17 cellular contexts compared by ENCODE assay signal in genomic region chr6:40543133-40543532, GRCh38. TPM values are rescaled to one million over a fixed set of nuclear protein-coding genes. Genes with fewer than 3 reads are reported as not detected.
DNase-seq lines count a peak whose midpoint lies in the region; ATAC-seq and TF ChIP-seq lines count a peak whose summit lies in the region.
"Had no signal": no experiment of that assay in that cellular context is flagged by ENCODE, and none has a peak within 500 bp of the region (broad histone marks: within the 10 kb centered on the region; RNA-seq: fewer than 3 reads in every experiment).

No MANE protein-coding gene starts in this region.

- DNase-seq in DMS153 (lab: John Stamatoyannopoulos, UW) (peak; percentile 32), DMS153 treated with DMSO at 0.1 percent for 48 hours (lab: John Stamatoyannopoulos, UW; ENCODE audit: unreplicated experiment) (no peak), natural killer cell (no peak), epithelial cell of esophagus (ENCODE audit: low read depth) (peak; percentile 62), prostate gland (ENCODE audit: low spot score) (no peak), ureter (ENCODE audit: low spot score) (no peak)
- DNase-seq in natural killer cell treated with Interleukin-12 subunit alpha and Interleukin-12 subunit beta and Interleukin-15 and Interleukin-18, amount 100 ng/mL, for 72 hours (ENCODE audit: low spot score) = peak; percentile 34
- no peak for DNase-seq in stimulated activated naive CD8-positive, alpha-beta T cell treated with anti-CD3 and anti-CD28 coated beads, Interleukin-15, Interleukin-2, amounts not matched to agents 100 U/mL and 50 U/mL, for 24 hours
- DNase-seq: BE2C; CD8-positive, alpha-beta T cell; EL; H9; MG63; NCI-H1092; PC-9 had no signal

- ATAC-seq in natural killer cell treated with Interleukin-12 subunit alpha and Interleukin-12 subunit beta and Interleukin-15 and Interleukin-18, amount 100 ng/mL, for 72 hours = no peak
- no peak for ATAC-seq in natural killer cell
- no peak for ATAC-seq in stimulated activated naive CD8-positive, alpha-beta T cell treated with anti-CD3 and anti-CD28 coated beads, Interleukin-15, Interleukin-2, amounts not matched to agents 100 U/mL and 50 U/mL, for 24 hours
- ATAC-seq: CD8-positive, alpha-beta T cell had no signal

- WGBS in prostate gland = 34% methylated on average over 6 of the region's 6 CpGs

- H3K27ac ChIP-seq in prostate gland = no peak overlapping the region
- H3K27ac ChIP-seq: 22Rv1, PC-9, SJSA1 had no signal

- no peaks in the 10 kb centered on the region for H3K4me1 ChIP-seq in prostate gland (replicated peaks)
- H3K4me1 ChIP-seq: BE2C, SJSA1 had no signal

- no peak overlapping the region for H3K4me3 ChIP-seq in epithelial cell of esophagus (ENCODE audit: low read length)
- no peak overlapping the region for H3K4me3 ChIP-seq in prostate gland
- H3K4me3 ChIP-seq: MG63, PC-9, SJSA1 had no signal

- H3K9me3 Mint-ChIP-seq in natural killer cell treated with Interleukin-12 subunit alpha and Interleukin-12 subunit beta and Interleukin-15 and Interleukin-18, amount 100 ng/mL, for 72 hours = no peaks in the 10 kb centered on the region
- H3K9me3 Mint-ChIP-seq in natural killer cell = no peaks in the 10 kb centered on the region
- H3K9me3 Mint-ChIP-seq: CD8-positive, alpha-beta T cell; H9 had no signal

- TF ChIP-seq POLR2A in prostate gland (IDR thresholded peaks at IDR 0.05) = no peak

- peaks cover 6% of the 10 kb centered on the region for H3K27me3 ChIP-seq in prostate gland (replicated peaks; ENCODE audit: insufficient read depth)
- H3K27me3 ChIP-seq: BE2C, MG63 had no signal

- no peaks in the 10 kb centered on the region for H3K36me3 ChIP-seq in prostate gland
- H3K36me3 ChIP-seq: BE2C, MG63, SJSA1 had no signal

- H3K9me3 ChIP-seq in prostate gland = no peaks in the 10 kb centered on the region
- H3K9me3 ChIP-seq: BE2C, MG63, SJSA1 had no signal

- no peak overlapping the region for H3K4me3 Mint-ChIP-seq in natural killer cell treated with Interleukin-12 subunit alpha and Interleukin-12 subunit beta and Interleukin-15 and Interleukin-18, amount 100 ng/mL, for 72 hours
- no peak overlapping the region for H3K4me3 Mint-ChIP-seq in natural killer cell
- H3K4me3 Mint-ChIP-seq: CD8-positive, alpha-beta T cell; H9 had no signal

- no peaks in the 10 kb centered on the region for H3K36me3 Mint-ChIP-seq in natural killer cell treated with Interleukin-12 subunit alpha and Interleukin-12 subunit beta and Interleukin-15 and Interleukin-18, amount 100 ng/mL, for 72 hours
- no peaks in the 10 kb centered on the region for H3K36me3 Mint-ChIP-seq in natural killer cell
- H3K36me3 Mint-ChIP-seq: CD8-positive, alpha-beta T cell had no signal

- intact Hi-C loops in natural killer cell (cut with micrococcal nuclease) = no loop called here
- intact Hi-C loops in prostate gland (cut with DNase I) = no loop called here

- H3K27me3 Mint-ChIP-seq in natural killer cell treated with Interleukin-12 subunit alpha and Interleukin-12 subunit beta and Interleukin-15 and Interleukin-18, amount 100 ng/mL, for 72 hours = peaks cover 0 to 4% of the 10 kb centered on the region in 2 donors
- no peaks in the 10 kb centered on the region for H3K27me3 Mint-ChIP-seq in natural killer cell (ENCODE audit: low read depth in 2 of 2)

- no peak overlapping the region for H3K27ac Mint-ChIP-seq in natural killer cell treated with Interleukin-12 subunit alpha and Interleukin-12 subunit beta and Interleukin-15 and Interleukin-18, amount 100 ng/mL, for 72 hours
- no peak overlapping the region for H3K27ac Mint-ChIP-seq in natural killer cell

- TF ChIP-seq CTCF in natural killer cell (IDR thresholded peaks at IDR 0.05) = no peak
- TF ChIP-seq CTCF in epithelial cell of esophagus (IDR thresholded peaks at IDR 0.05; ENCODE audit: insufficient read depth, low read depth, low read length, missing control alignments) = no peak
- TF ChIP-seq CTCF in prostate gland (IDR thresholded peaks at IDR 0.05) = no peak

- peaks cover 0 to 3% of the 10 kb centered on the region in 2 donors for H3K4me1 Mint-ChIP-seq in natural killer cell treated with Interleukin-12 subunit alpha and Interleukin-12 subunit beta and Interleukin-15 and Interleukin-18, amount 100 ng/mL, for 72 hours (ENCODE audit: low read depth in 2 of 2)
- peaks cover 0 to 5% of the 10 kb centered on the region in 2 donors for H3K4me1 Mint-ChIP-seq in natural killer cell

RNA-seq across cellular contexts. Expression of gene LRFN2, which starts 44.0 kb away (rescaled TPM):
- under 1 TPM; 0.29 to 0.50 TPM for total RNA-seq in natural killer cell treated with Interleukin-12 subunit alpha and Interleukin-12 subunit beta and Interleukin-15 and Interleukin-18, amount 100 ng/mL, for 72 hours
- total RNA-seq in natural killer cell (1 to 10 TPM; 3.0 to 3.6 (median 3.5) TPM), prostate gland (under 1 TPM in 1 of 2 donors, not detected in 1; 0.62 TPM), ureter (0.34 TPM)
- total RNA-seq: PC-9, SJSA1 had no signal

Comparison
In these comparisons a context has a peak if more than half of its experiments do, and no peak if none do; other contexts are left out.
1. DNase-seq: peak in DMS153 (single experiment), natural killer cell treated with Interleukin-12 subunit alpha and Interleukin-12 subunit beta and Interleukin-15 and Interleukin-18, amount 100 ng/mL, for 72 hours (single experiment) and epithelial cell of esophagus (single experiment); none in DMS153 treated with DMSO at 0.1 percent for 48 hours (single experiment), natural killer cell (single experiment), prostate gland (single experiment), stimulated activated naive CD8-positive, alpha-beta T cell treated with anti-CD3 and anti-CD28 coated beads, Interleukin-15, Interleukin-2, amounts not matched to agents 100 U/mL and 50 U/mL, for 24 hours (single experiment) and ureter (single experiment).